In genomic region chr17:28812136-28812979, GRCh38 we compare ENCODE assay signal across 8 cellular contexts. TPM values are rescaled to one million over a fixed set of nuclear protein-coding genes. Genes with fewer than 3 reads are reported as not detected.
DNase-seq lines count a peak whose midpoint lies in the region; ATAC-seq, FAIRE-seq and TF ChIP-seq lines count a peak whose summit lies in the region.

No MANE protein-coding gene starts in this region.

- no peaks in the 10 kb centered on the region for H4K20me1 ChIP-seq in keratinocyte (ENCODE audit: control insufficient read depth, extremely low read depth, insufficient read depth, low read length)

- H3K9ac ChIP-seq in keratinocyte (ENCODE audit: control insufficient read depth, extremely low read depth, insufficient read depth, low read length), result peak overlapping the region; percentile 91

- H3K79me2 ChIP-seq in keratinocyte (ENCODE audit: control insufficient read depth, insufficient read depth, low read length), result peaks cover 58% of the 10 kb centered on the region

- FAIRE-seq in keratinocyte (lab: Jason Lieb, UNC), result no peak

- peaks cover 38% of the 10 kb centered on the region for H3K4me1 ChIP-seq in keratinocyte (ENCODE audit: control insufficient read depth, extremely low read depth, insufficient read depth, low read length)

- no peaks in the 10 kb centered on the region for H3K36me3 ChIP-seq in keratinocyte (ENCODE audit: control insufficient read depth in 2 of 2, extremely low read depth in 1 of 2, insufficient read depth in 2 of 2, low read length in 2 of 2)

- no peaks in the 10 kb centered on the region for H3K9me1 ChIP-seq in keratinocyte (ENCODE audit: control insufficient read depth, extremely low read depth, insufficient read depth, low read length)

- H3K4me2 ChIP-seq in keratinocyte (ENCODE audit: control insufficient read depth, extremely low read depth, insufficient read depth, low read depth, low read length), result peak overlapping the region; percentile 99

- H3K27ac ChIP-seq in keratinocyte (ENCODE audit: control insufficient read depth, insufficient read depth, low read length), result peak overlapping the region; percentile 93

- peak overlapping the region; percentile 46 for H2AFZ ChIP-seq in keratinocyte (ENCODE audit: control insufficient read depth, low read length)

- H3K9me3 ChIP-seq in keratinocyte (ENCODE audit: control insufficient read depth, low read depth, low read length), result no peaks in the 10 kb centered on the region

- peak; percentile 98 for ATAC-seq in GM19023 (IDR thresholded peaks at IDR 0.05; ENCODE audit: unreplicated experiment)
- peak; percentile 93 for ATAC-seq in HG03196 (IDR thresholded peaks at IDR 0.05; ENCODE audit: unreplicated experiment)

- peak overlapping the region; percentile 78 to 100 (median 96) for H3K4me3 ChIP-seq in keratinocyte (ENCODE audit: control insufficient read depth in 2 of 3, extremely low read depth in 1 of 3, insufficient read depth in 2 of 3, low read depth in 1 of 3, low read length in 3 of 3)

- DNase-seq in AG08396 (ENCODE audit: low spot score), result peak; percentile 99
- DNase-seq in NCI-H226, result peak; percentile 99
- peak; percentile 94 for DNase-seq in activated CD4-positive, CD25-positive, alpha-beta regulatory T cell treated with anti-CD3 and anti-CD28 coated beads, Interleukin-2, amount 50 U/mL, for 16 hours (ENCODE audit: low read depth, low spot score)
- peak; percentile 97 for DNase-seq in cerebellar cortex (ENCODE audit: low spot score)
- peak; percentile 80 for DNase-seq in keratinocyte (ENCODE audit: low read depth, low spot score)
- DNase-seq in stimulated activated CD4-positive, alpha-beta T cell treated with anti-CD3 and anti-CD28 coated beads, Interleukin-12 subunit alpha, Interleukin-12 subunit beta, amount 100 ng/mL, for 48 hours (ENCODE audit: low read depth in 2 of 3, low spot score in 1 of 3), result peak; percentile 91 to 97 (median 94)

- H3K27me3 ChIP-seq in keratinocyte (ENCODE audit: control insufficient read depth, extremely low read depth, insufficient read depth, low read length), result no peaks in the 10 kb centered on the region

- no peak for TF ChIP-seq CTCF in keratinocyte (optimal IDR thresholded peaks at IDR 0.05 in 1 of 3, IDR thresholded peaks at IDR 0.05 in 1 of 3, conservative IDR thresholded peaks at IDR 0.05 in 1 of 3; ENCODE audit: extremely low read depth in 1 of 3, insufficient read depth in 2 of 3, low read length in 3 of 3)

- dilution Hi-C loops in keratinocyte (cut with MboI; ENCODE audit: extremely low pct_ligation_motif_present, low sequenced_read_pairs), result no loop called here

RNA-seq across cellular contexts. Expression of gene FAM222B, which starts 30.2 kb away (rescaled TPM):
- 5.1 to 25.3 TPM (median 6.5 TPM) in 3 replicates for polyA plus RNA-seq in keratinocyte
- polyA plus RNA-seq in keratinocyte (2011; ENCODE audit: low read depth), result 15.5 TPM
- polyA plus RNA-seq in keratinocyte (2011; cell fraction: cytosol; rRNA removed), result 19.1 and 22.7 TPM in 2 replicates
- 31.0 and 31.6 TPM in 2 replicates for polyA plus RNA-seq in keratinocyte (2011; cell fraction: nucleus; rRNA removed)
- polyA plus RNA-seq in keratinocyte (2012; ENCODE audit: low replicate concordance), result 16.7 and 23.0 TPM in 2 replicates
- polyA minus RNA-seq in keratinocyte, result 22.8 to 66.0 TPM (median 28.3 TPM) in 3 replicates
- polyA minus RNA-seq in keratinocyte (2011; cell fraction: cytosol; rRNA and poly(A)+ RNA removed), result 24.0 TPM
- 20.3 and 28.2 TPM in 2 replicates for polyA minus RNA-seq in keratinocyte (2011; cell fraction: nucleus; rRNA and poly(A)+ RNA removed)

RNA-seq across cellular contexts. Expression of gene ERAL1, which starts 42.5 kb away (rescaled TPM):
- polyA plus RNA-seq in keratinocyte, result 46.5 to 63.3 TPM (median 60.6 TPM) in 3 replicates
- polyA plus RNA-seq in keratinocyte (2011; ENCODE audit: low read depth), result 39.8 TPM
- polyA plus RNA-seq in keratinocyte (2011; cell fraction: cytosol; rRNA removed), result 45.9 and 51.3 TPM in 2 replicates
- 52.7 and 62.4 TPM in 2 replicates for polyA plus RNA-seq in keratinocyte (2011; cell fraction: nucleus; rRNA removed)
- 39.5 and 42.5 TPM in 2 replicates for polyA plus RNA-seq in keratinocyte (2012; ENCODE audit: low replicate concordance)
- 69.9 to 97.5 TPM (median 83.5 TPM) in 3 replicates for polyA minus RNA-seq in keratinocyte
- polyA minus RNA-seq in keratinocyte (2011; cell fraction: cytosol; rRNA and poly(A)+ RNA removed), result 48.3 TPM
- 19.4 and 24.8 TPM in 2 replicates for polyA minus RNA-seq in keratinocyte (2011; cell fraction: nucleus; rRNA and poly(A)+ RNA removed)

Comparison
In these comparisons a context has a peak if more than half of its experiments do, and no peak if none do; other contexts are left out.
1. Peak in every context shown above with its lines: DNase-seq, ATAC-seq, H3K4me3 ChIP-seq and H3K27ac ChIP-seq.